Comparison of ENCODE assay signal across 9 cellular contexts in the genomic region with DNA sequence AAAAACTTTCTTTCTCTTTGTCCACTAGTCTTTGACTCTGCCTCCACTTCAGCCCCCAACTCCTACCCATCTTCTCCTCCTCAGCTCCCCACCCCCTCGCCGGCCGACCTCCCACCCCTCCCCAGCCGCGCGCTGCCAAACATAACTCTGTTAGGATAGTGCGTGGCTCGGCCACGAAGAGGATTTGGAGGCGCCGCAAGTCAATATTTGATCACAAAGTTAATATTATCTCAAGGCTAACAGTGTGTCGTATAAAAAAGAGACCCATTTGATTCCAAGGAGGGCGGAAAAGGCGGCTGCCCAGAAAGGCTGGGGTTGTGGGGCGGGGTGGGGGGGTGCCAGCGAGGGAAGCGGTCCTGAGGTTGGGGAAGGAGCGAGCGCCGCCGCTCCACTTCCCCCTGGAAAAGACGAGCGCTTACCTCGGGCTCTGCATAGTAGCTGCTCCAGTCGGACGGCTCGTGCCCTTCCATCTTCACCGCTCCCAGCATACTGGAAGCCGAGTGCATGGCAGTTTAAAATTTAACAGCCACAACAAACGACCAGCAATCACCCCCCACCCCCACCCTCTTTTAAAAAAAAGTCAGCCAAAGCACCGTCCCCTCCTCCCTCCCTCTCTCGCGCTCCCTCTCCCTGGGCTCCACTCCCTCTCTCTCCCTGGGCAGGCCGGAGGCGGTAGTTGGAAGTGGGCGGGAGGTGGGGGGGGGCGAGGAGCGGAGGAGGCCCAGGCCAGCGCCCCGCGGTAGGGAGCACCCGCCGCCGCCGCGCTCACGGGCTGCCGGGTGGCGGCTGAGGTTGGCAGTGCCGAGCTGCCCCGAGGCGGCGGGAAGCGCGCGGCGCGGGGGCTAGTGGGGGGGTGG. TPM values are rescaled to one million over a fixed set of nuclear protein-coding genes. Genes with fewer than 3 reads are reported as not detected.
DNase-seq lines count a peak whose midpoint lies in the region; ATAC-seq and TF ChIP-seq lines count a peak whose summit lies in the region.
"Had no signal": no experiment of that assay in that cellular context is flagged by ENCODE, and none has a peak within 500 bp of the region (broad histone marks: within the 10 kb centered on the region; RNA-seq: fewer than 3 reads in every experiment).

A gene (minus strand): TSS at position 800 of the 857 bp plus-strand sequence. CDS start 294 bp downstream, at position 506.

- DNase-seq in left ventricle myocardium inferior (no peak), Right ventricle myocardium superior (no peak), SW480 (ENCODE audit: low spot score) (peak; percentile 88), right lobe of liver (peak; percentile 81 to 89 (median 89)), NCI-H82 (lab: John Stamatoyannopoulos, UW) (no peak), C1 segment of cervical spinal cord (lab: John Stamatoyannopoulos, UW) (no peak), inferior parietal cortex (ENCODE audit: extremely low spot score) (no peak), HUDEP-2 (lab: John Stamatoyannopoulos, UW; ENCODE audit: unreplicated experiment in 76 of 76) (no peak)
- DNase-seq: CD4-positive, alpha-beta T cell had no signal

- H3K4me1 ChIP-seq in left ventricle myocardium inferior: peaks cover 32% of the 10 kb centered on the region
- H3K4me1 ChIP-seq in right lobe of liver: peaks cover 0 to 28% (median 5%) of the 10 kb centered on the region in 4 donors

- WGBS in right lobe of liver (ENCODE audit: insufficient coverage, low coverage, low lambda C conversion rate, missing lambda C conversion rate): 2% methylated on average over 35 of the region's 58 CpGs

- no peak for TF ChIP-seq CTCF in left ventricle myocardium inferior (IDR thresholded peaks at IDR 0.05; ENCODE audit: borderline replicate concordance)
- no peak for TF ChIP-seq CTCF in right lobe of liver (IDR thresholded peaks at IDR 0.05)

- H3K9me3 ChIP-seq in left ventricle myocardium inferior (replicated peaks) (no peaks in the 10 kb centered on the region), right lobe of liver (no peaks in the 10 kb centered on the region)

- H3K4me3 ChIP-seq in left ventricle myocardium inferior (peak within 1 kb of the TSS; percentile 41), right lobe of liver (peak within 1 kb of the TSS; percentile 55 to 78 (median 71))

- intact Hi-C loops in left ventricle myocardium inferior (cut with micrococcal nuclease): no loop called here
- intact Hi-C loops in Right ventricle myocardium superior (cut with DNase I): no loop called here
- intact Hi-C loops in right lobe of liver (cut with DNase I): loop anchor here (10.0 kb wide), 1 partner anchor 119 kb away; no protein-coding TSS in a partner anchor

- H3K27me3 ChIP-seq in left ventricle myocardium inferior (ENCODE audit: low read depth): peaks cover 99% of the 10 kb centered on the region
- H3K27me3 ChIP-seq in right lobe of liver: no peaks in the 10 kb centered on the region

- H3K27ac ChIP-seq in left ventricle myocardium inferior (replicated peaks) (no peak within 1 kb of the TSS), right lobe of liver (peak within 1 kb of the TSS; percentile 81 to 98 (median 90))

- no peaks in the 10 kb centered on the region for H3K36me3 ChIP-seq in left ventricle myocardium inferior
- peaks cover 0 to 9% (median 0%) of the 10 kb centered on the region in 4 donors for H3K36me3 ChIP-seq in right lobe of liver

- no peak for ATAC-seq in Right ventricle myocardium superior (ENCODE audit: poor library complexity)
- peak; percentile 55 to 77 (median 62) for ATAC-seq in right lobe of liver

- peak; percentile 75 for TF ChIP-seq POLR2A in right lobe of liver (IDR thresholded peaks at IDR 0.05)

RNA-seq across cellular contexts. Expression of the gene that starts here (rescaled TPM):
- total RNA-seq in left ventricle myocardium inferior: not detected
- total RNA-seq in Right ventricle myocardium superior: not detected
- 10 to 100 TPM; 11.8 to 28.7 (median 21.2) TPM for total RNA-seq in right lobe of liver
- total RNA-seq: CD4-positive, alpha-beta T cell had no signal

Comparison
In these comparisons a context has a peak if more than half of its experiments do, and no peak if none do; other contexts are left out.
1. RNA of the gene that starts here (total RNA-seq): 11.8 to 28.7 TPM in right lobe of liver; not detected in left ventricle myocardium inferior (single experiment) and not detected in Right ventricle myocardium superior (single experiment); every median in the first group is over 10 times any median in the second.
2. DNase-seq: peak in SW480 (single experiment) and right lobe of liver (3 of 3); none in left ventricle myocardium inferior (single experiment), Right ventricle myocardium superior (single experiment), NCI-H82 (single experiment), C1 segment of cervical spinal cord (0 of 14), inferior parietal cortex (single experiment) and HUDEP-2 (0 of 76).
3. intact Hi-C loops: an anchor here in right lobe of liver (10.0 kb wide); none called in left ventricle myocardium inferior and Right ventricle myocardium superior.